Comparison of ENCODE assay signal across 17 cellular contexts in genomic region chr10:107898392-107898791, GRCh38.
DNase-seq lines count a peak whose midpoint lies in the region; ATAC-seq and TF ChIP-seq lines count a peak whose summit lies in the region.
"Had no signal": no experiment of that assay in that cellular context is flagged by ENCODE, and none has a peak within 500 bp of the region (broad histone marks: within the 10 kb centered on the region; RNA-seq: fewer than 3 reads in every experiment).

No MANE protein-coding gene starts in this region.

- no peak for TF ChIP-seq EP300 in sigmoid colon (IDR thresholded peaks at IDR 0.05)

- no peaks in the 10 kb centered on the region for H3K27me3 ChIP-seq in RWPE2 (ENCODE audit: insufficient read depth, poor library complexity, severe bottlenecking)
- no peaks in the 10 kb centered on the region for H3K27me3 ChIP-seq in sigmoid colon
- H3K27me3 ChIP-seq: BLaER1 treated with 17β-estradiol and CSF1 and Interleukin-3, amounts not matched to agents 10 nM and 100 nM had no signal

- 70 to 80% methylated on average over 4 of the region's 4 CpGs for WGBS in sigmoid colon, 2 donors

- H3K4me1 ChIP-seq in RWPE2 (ENCODE audit: insufficient read depth, poor library complexity, severe bottlenecking) (peaks cover 10% of the 10 kb centered on the region), sigmoid colon (no peaks in the 10 kb centered on the region)
- H3K4me1 ChIP-seq: HAP-1 had no signal

- peak overlapping the region; percentile 45 for H3K27ac ChIP-seq in RWPE2 (ENCODE audit: poor library complexity, severe bottlenecking)
- no peak overlapping the region for H3K27ac ChIP-seq in sigmoid colon
- H3K27ac ChIP-seq: BLaER1 treated with 17β-estradiol and CSF1 and Interleukin-3, amounts not matched to agents 10 nM and 100 nM; GM23248; HL-60 had no signal

- H3K4me3 ChIP-seq in RWPE2 (ENCODE audit: severe bottlenecking), result no peak overlapping the region
- no peak overlapping the region for H3K4me3 ChIP-seq in sigmoid colon
- H3K4me3 ChIP-seq: BLaER1 treated with 17β-estradiol and CSF1 and Interleukin-3, amounts not matched to agents 10 nM and 100 nM; GM23248; HAP-1 had no signal

- TF ChIP-seq POLR2A in sigmoid colon (IDR thresholded peaks at IDR 0.05), result no peak

- peak; percentile 44 for DNase-seq in M059J (ENCODE audit: low read depth)
- DNase-seq in RWPE2 (ENCODE audit: low spot score), result no peak
- DNase-seq in foreskin melanocyte, result peak; percentile 8
- DNase-seq in NCI-H2081 (lab: John Stamatoyannopoulos, UW), result no peak
- no peak for DNase-seq in sigmoid colon
- DNase-seq: CD8-positive, alpha-beta T cell; COR-L47; DMS 273 treated with DMSO at 0.1 percent for 48 hours; DMS53; DND-41; EL; GM23248; IMR-90 had no signal

- H3K36me3 ChIP-seq in RWPE2 (ENCODE audit: low read depth) (no peaks in the 10 kb centered on the region), sigmoid colon (no peaks in the 10 kb centered on the region)
- H3K36me3 ChIP-seq: BLaER1 treated with 17β-estradiol and CSF1 and Interleukin-3, amounts not matched to agents 10 nM and 100 nM; HAP-1 had no signal

- peak; percentile 80 for ATAC-seq in RWPE2 (ENCODE audit: low read depth)
- ATAC-seq in HG02571 (IDR thresholded peaks at IDR 0.05; ENCODE audit: unreplicated experiment), result no peak
- ATAC-seq: CD8-positive, alpha-beta T cell had no signal

- no peak for TF ChIP-seq CTCF in RWPE2 (IDR thresholded peaks at IDR 0.05; ENCODE audit: poor library complexity, severe bottlenecking)
- TF ChIP-seq CTCF in sigmoid colon (IDR thresholded peaks at IDR 0.05), result no peak

- H3K9me3 ChIP-seq in RWPE2 (ENCODE audit: severe bottlenecking) (no peaks in the 10 kb centered on the region), sigmoid colon (no peaks in the 10 kb centered on the region)
- H3K9me3 ChIP-seq: BLaER1 treated with 17β-estradiol and CSF1 and Interleukin-3, amounts not matched to agents 10 nM and 100 nM; HAP-1 had no signal

- intact Hi-C loops in sigmoid colon (cut with DNase I), result no loop called here

Comparison
In these comparisons a context has a peak if more than half of its experiments do, and no peak if none do; other contexts are left out.
1. DNase-seq: peak in M059J (single experiment) and foreskin melanocyte (single experiment); none in RWPE2 (single experiment), NCI-H2081 (0 of 2) and sigmoid colon (single experiment).